In genomic region chrY:7936053-7936452, GRCh38 we compare ENCODE assay signal across 18 cellular contexts.
DNase-seq lines count a peak whose midpoint lies in the region; ATAC-seq lines count a peak whose summit lies in the region.
"Had no signal": no experiment of that assay in that cellular context is flagged by ENCODE, and none has a peak within 500 bp of the region (broad histone marks: within the 10 kb centered on the region; RNA-seq: fewer than 3 reads in every experiment).

No MANE protein-coding gene starts in this region.

- no peak for DNase-seq in Right ventricle myocardium inferior (ENCODE audit: missing footprints)
- DNase-seq in cardiac septum (ENCODE audit: low spot score), result no peak
- DNase-seq in SJCRH30, result peak; percentile 23 to 52
- peak; percentile 62 for DNase-seq in foreskin melanocyte
- no peak for DNase-seq in activated T-cell treated with anti-CD3 and anti-CD28 coated beads, Interleukin-2, amount 50 U/mL, for 48 hours
- no peak for DNase-seq in NCI-H187 (lab: John Stamatoyannopoulos, UW)
- no peak for DNase-seq in GM19238 (ENCODE audit: insufficient read length, low spot score)
- DNase-seq: activated CD4-positive, CD25-positive, alpha-beta regulatory T cell; activated CD8-positive, alpha-beta T cell treated with anti-CD3 and anti-CD28 coated beads, Interleukin-2, amount 10 ng/mL, durations not matched to agents 7 days and 5 days; activated naive CD8-positive, alpha-beta T cell treated with anti-CD3 and anti-CD28 coated beads, Interleukin-2, amount 50 U/mL, for 24 hours; DMS153; NCI-H2029 treated with DMSO at 0.1 percent for 48 hours; NCI-H524 treated with DMSO at 0.1 percent for 48 hours had no signal

- no peaks in the 10 kb centered on the region for H3K4me1 ChIP-seq in SJCRH30
- H3K4me1 ChIP-seq: prostate gland had no signal

- intact Hi-C loops in Right ventricle myocardium inferior (cut with DNase I), result no loop called here
- intact Hi-C loops in cardiac septum (cut with DNase I), result no loop called here

- peak; percentile 52 for ATAC-seq in Right ventricle myocardium inferior
- no peak for ATAC-seq in GM21390 (IDR thresholded peaks at IDR 0.05; ENCODE audit: unreplicated experiment)
- ATAC-seq: activated CD8-positive, alpha-beta T cell treated with anti-CD3 and anti-CD28 coated beads, Interleukin-2, amount 10 ng/mL, durations not matched to agents 7 days and 5 days; activated naive CD8-positive, alpha-beta T cell treated with anti-CD3 and anti-CD28 coated beads, Interleukin-2, amount 50 U/mL, for 24 hours had no signal

- no peak overlapping the region for H3K4me3 ChIP-seq in SJCRH30
- H3K4me3 ChIP-seq: cardiac muscle cell, prostate gland had no signal

- no peaks in the 10 kb centered on the region for H3K36me3 ChIP-seq in SJCRH30
- H3K36me3 ChIP-seq: cardiac muscle cell, prostate gland had no signal

- H3K27me3 ChIP-seq in SJCRH30, result no peaks in the 10 kb centered on the region
- H3K27me3 ChIP-seq: cardiac muscle cell had no signal

- no peak overlapping the region; the same call in 1 of the 2 replicates for H3K27ac ChIP-seq in SJCRH30
- H3K27ac ChIP-seq: 22Rv1, C4-2B, cardiac muscle cell, prostate gland had no signal

- H3K9me3 ChIP-seq in SJCRH30 (replicated peaks), result no peaks in the 10 kb centered on the region
- H3K9me3 ChIP-seq: prostate gland had no signal

Comparison
In these comparisons a context has a peak if more than half of its experiments do, and no peak if none do; other contexts are left out.
1. DNase-seq: peak in SJCRH30 (2 of 2) and foreskin melanocyte (single experiment); none in Right ventricle myocardium inferior (single experiment), cardiac septum (single experiment), activated T-cell treated with anti-CD3 and anti-CD28 coated beads, Interleukin-2, amount 50 U/mL, for 48 hours (0 of 2), NCI-H187 (0 of 2) and GM19238 (single experiment).